14 cellular contexts compared by ENCODE assay signal in genomic region chr7:141751904-141752303, GRCh38. TPM values are rescaled to one million over a fixed set of nuclear protein-coding genes. Genes with fewer than 3 reads are reported as not detected.
DNase-seq lines count a peak whose midpoint lies in the region; TF ChIP-seq lines count a peak whose summit lies in the region.
"Not testable (repeated sequence)": the region's sequence is repeated elsewhere in the genome, so short reads cannot be mapped to it uniquely, and the experiment has no call there.
"Had no signal": no experiment of that assay in that cellular context is flagged by ENCODE, and none has a peak within 500 bp of the region (broad histone marks: within the 10 kb centered on the region; RNA-seq: fewer than 3 reads in every experiment).

No MANE protein-coding gene starts in this region.

- not testable (repeated sequence) for H3K4me3 ChIP-seq in foreskin fibroblast (ENCODE audit: low read depth in 1 of 2, low read length in 2 of 2)

- not testable (repeated sequence) for H3K9me3 Mint-ChIP-seq in MCF 10A (ENCODE audit: unreplicated experiment)

- peak; percentile 36 for DNase-seq in DMS53 (lab: John Stamatoyannopoulos, UW)
- peak; percentile 25 for DNase-seq in M059J (ENCODE audit: low read depth)
- DNase-seq in RPMI7951 (ENCODE audit: low read depth), result peak; percentile 28
- DNase-seq in MCF 10A (ENCODE audit: unreplicated experiment), result peak; percentile 2
- DNase-seq in foreskin fibroblast, result peak; percentile 1 to 38

- peaks cover 95% of the 10 kb centered on the region for H3K36me3 Mint-ChIP-seq in MCF 10A (ENCODE audit: insufficient read depth, unreplicated experiment)

- not testable (repeated sequence) for H3K4me1 Mint-ChIP-seq in MCF 10A (ENCODE audit: insufficient read depth, unreplicated experiment)

- intact Hi-C loops in MCF 10A (cut with micrococcal nuclease), result loop anchor here (1.0 to 5.0 kb wide), 2 partner anchors 14 to 225 kb away; partner anchors contain the start of gene SSBP1

- not testable (repeated sequence) for BruUV-seq in MCF 10A (replicated peaks; lab: Mats Ljungman, UMichigan)

- POLR2A ChIA-PET in MCF 10A (lab: Yijun Ruan, JAX), result not testable (repeated sequence)

- not testable (repeated sequence) for H3K4me3 Mint-ChIP-seq in MCF 10A (ENCODE audit: unreplicated experiment)

- CTCF ChIA-PET in MCF 10A (lab: Yijun Ruan, JAX), result not testable (repeated sequence)

- not testable (repeated sequence) for TF ChIP-seq CTCF in MCF 10A (IDR thresholded peaks at IDR 0.05; ENCODE audit: unreplicated experiment); foreskin fibroblast (IDR thresholded peaks at IDR 0.05; ENCODE audit: low read depth, low read length)

- H3K27me3 Mint-ChIP-seq in MCF 10A (ENCODE audit: insufficient read depth, unreplicated experiment), result not testable (repeated sequence)

- not testable (repeated sequence) for H3K27ac Mint-ChIP-seq in MCF 10A (ENCODE audit: low read depth, unreplicated experiment)

RNA-seq across cellular contexts. Expression of gene TAS2R3, which starts 12.0 kb away (rescaled TPM):
- total RNA-seq in M059J (2014; rRNA removed; shearing (Covaris generic)), result not detected in 2 replicates
- 0.12 TPM in 1 of 2 replicates, not detected in the other for total RNA-seq in RPMI7951 (2014; rRNA removed; shearing (Covaris generic))
- 2.7 and 3.1 TPM in 2 replicates for total RNA-seq in MCF 10A (2022)
- total RNA-seq: CD8-positive, alpha-beta T cell had no signal

RNA-seq across cellular contexts. Expression of gene SSBP1, which starts 13.7 kb away (rescaled TPM):
- 320 and 374 TPM in 2 replicates for total RNA-seq in M059J (2014; rRNA removed; shearing (Covaris generic))
- 318 and 328 TPM in 2 replicates for total RNA-seq in RPMI7951 (2014; rRNA removed; shearing (Covaris generic))
- 269 and 340 TPM in 2 replicates for total RNA-seq in MCF 10A (2022)

RNA-seq across cellular contexts. Expression of gene TAS2R4, which starts 24.6 kb away (rescaled TPM):
- 0.20 TPM in 1 of 2 replicates, not detected in the other for total RNA-seq in M059J (2014; rRNA removed; shearing (Covaris generic))
- 0.10 and 0.12 TPM in 2 replicates for total RNA-seq in RPMI7951 (2014; rRNA removed; shearing (Covaris generic))
- 2.5 and 3.5 TPM in 2 replicates for total RNA-seq in MCF 10A (2022)

RNA-seq across cellular contexts. Expression of gene TAS2R5, which starts 38.1 kb away (rescaled TPM):
- total RNA-seq in M059J (2014; rRNA removed; shearing (Covaris generic)), result 0.30 TPM in 1 of 2 replicates, not detected in the other
- not detected in 2 replicates for total RNA-seq in RPMI7951 (2014; rRNA removed; shearing (Covaris generic))
- total RNA-seq in MCF 10A (2022), result 3.7 and 4.7 TPM in 2 replicates
- total RNA-seq: left ventricle myocardium superior, SJSA1 had no signal

RNA-seq across cellular contexts. Expression of gene WEE2, which starts 43.8 kb away (rescaled TPM):
- total RNA-seq in M059J (2014; rRNA removed; shearing (Covaris generic)), result not detected in 2 replicates
- total RNA-seq in RPMI7951 (2014; rRNA removed; shearing (Covaris generic)), result not detected in 2 replicates
- total RNA-seq in MCF 10A (2022), result not detected in 2 replicates
- total RNA-seq: activated CD4-positive, alpha-beta memory T cell treated with anti-CD3 and anti-CD28 coated beads, Interleukin-2, amount 10 ng/mL, durations not matched to agents 7 days and 5 days; activated naive CD8-positive, alpha-beta T cell treated with anti-CD3 and anti-CD28 coated beads for 36 hours; epithelial cell of proximal tubule; gastroesophageal sphincter; H1; left ventricle myocardium superior; SJSA1; T-cell had no signal
